8 cellular contexts compared by ENCODE assay signal in genomic region chr16:27174007-27174406, GRCh38. TPM values are rescaled to one million over a fixed set of nuclear protein-coding genes. Genes with fewer than 3 reads are reported as not detected.
DNase-seq lines count a peak whose midpoint lies in the region; ATAC-seq and TF ChIP-seq lines count a peak whose summit lies in the region.

No MANE protein-coding gene starts in this region.

- ATAC-seq in T-cell (replicated peaks in 1 of 4) (peak; percentile 33 to 71 (median 69)), HG02798 (IDR thresholded peaks at IDR 0.05; ENCODE audit: poor library complexity, unreplicated experiment) (no peak)

- peaks cover 3 to 4% (median 3%) of the 10 kb centered on the region in 3 donors for H3K9me3 Mint-ChIP-seq in T-cell

- intact Hi-C loops in esophagus squamous epithelium (cut with DNase I), result no loop called here

- POLR2A ChIA-PET in T-cell (lab: Charles Lee), result interaction anchor here (0.6 to 0.9 kb wide), 4 partner anchors 30 to 377 kb away, joined by 3 to 8 read pairs (median 4); no protein-coding TSS in a partner anchor

- TF ChIP-seq POLR2A in esophagus squamous epithelium (IDR thresholded peaks at IDR 0.05), result no peak

- H3K36me3 Mint-ChIP-seq in T-cell, result no peaks in the 10 kb centered on the region

- H3K36me3 ChIP-seq in right atrium auricular region (no peaks in the 10 kb centered on the region), esophagus squamous epithelium (no peaks in the 10 kb centered on the region)

- peak; percentile 27 for DNase-seq in KG1 (lab: John Stamatoyannopoulos, UW)
- DNase-seq in T-cell, result peak; percentile 43 to 77 (median 60)
- peak; percentile 35 for DNase-seq in activated naive CD4-positive, alpha-beta T cell treated with Interleukin-2 at 50 U/mL for 16 hours
- peak in 2 of 3 donors; percentile 21 to 22 for DNase-seq in stimulated activated CD4-positive, alpha-beta T cell treated with anti-CD3 and anti-CD28 coated beads, TNF-alpha, amount 100 ng/mL, for 1 hour (ENCODE audit: low read depth in 3 of 3, low spot score in 1 of 3)
- DNase-seq in right atrium auricular region (ENCODE audit: low spot score), result no peak
- no peak for DNase-seq in HPDE6-E6E7 (ENCODE audit: extremely low spot score)
- no peak for DNase-seq in esophagus squamous epithelium (lab: John Stamatoyannopoulos, UW)

- TF ChIP-seq CTCF in right atrium auricular region (IDR thresholded peaks at IDR 0.05), result no peak
- no peak for TF ChIP-seq CTCF in esophagus squamous epithelium (IDR thresholded peaks at IDR 0.05)

- H3K27ac ChIP-seq in right atrium auricular region, result no peak overlapping the region
- H3K27ac ChIP-seq in esophagus squamous epithelium, result no peak overlapping the region

- no peaks in the 10 kb centered on the region for H3K4me1 ChIP-seq in right atrium auricular region
- peaks cover 0 to 1% (median 0%) of the 10 kb centered on the region in 3 donors for H3K4me1 ChIP-seq in esophagus squamous epithelium

- CTCF ChIA-PET in T-cell (lab: Charles Lee), result interaction anchor here (0.8 to 1.2 kb wide), 10 partner anchors 9 to 273 kb away, joined by 3 to 10 read pairs (median 4); no protein-coding TSS in a partner anchor

- H3K4me1 Mint-ChIP-seq in T-cell, result peaks cover 72 to 90% (median 76%) of the 10 kb centered on the region in 3 donors

- H3K27me3 ChIP-seq in right atrium auricular region (no peaks in the 10 kb centered on the region), esophagus squamous epithelium (no peaks in the 10 kb centered on the region)

- WGBS in esophagus squamous epithelium, 2 donors, result 44 to 45% methylated on average over 4 to 7 of the region's 8 CpGs

- peaks cover 0 to 4% of the 10 kb centered on the region in 2 donors for H3K9me3 ChIP-seq in right atrium auricular region
- H3K9me3 ChIP-seq in esophagus squamous epithelium, result peaks cover 0 to 7% (median 0%) of the 10 kb centered on the region in 3 donors

- H3K4me3 ChIP-seq in right atrium auricular region, result no peak overlapping the region
- H3K4me3 ChIP-seq in esophagus squamous epithelium, result no peak overlapping the region

- H3K4me3 Mint-ChIP-seq in T-cell, result peak overlapping the region in 2 of 3 donors; percentile 24 to 68

- no peaks in the 10 kb centered on the region for H3K27me3 Mint-ChIP-seq in T-cell

- H3K27ac Mint-ChIP-seq in T-cell, result peak overlapping the region; percentile 71 to 95

RNA-seq across cellular contexts. Expression of gene KDM8, which starts 29.3 kb away (rescaled TPM):
- 10 to 100 TPM; 13.4 to 25.6 (median 23.5) TPM for total RNA-seq in T-cell
- total RNA-seq in right atrium auricular region, result 1 to 10 TPM; 2.9 to 3.8 TPM
- 1 to 10 TPM in 3 of 4 donors, under 1 TPM in 1; 0.56 to 4.4 (median 2.5) TPM for total RNA-seq in esophagus squamous epithelium

Comparison
In these comparisons a context has a peak if more than half of its experiments do, and no peak if none do; other contexts are left out.
1. DNase-seq: peak in KG1 (single experiment), T-cell (34 of 34), activated naive CD4-positive, alpha-beta T cell treated with Interleukin-2 at 50 U/mL for 16 hours (single experiment) and stimulated activated CD4-positive, alpha-beta T cell treated with anti-CD3 and anti-CD28 coated beads, TNF-alpha, amount 100 ng/mL, for 1 hour (2 of 3); none in right atrium auricular region (single experiment), HPDE6-E6E7 (single experiment) and esophagus squamous epithelium (single experiment).